Comparison of ENCODE assay signal across 10 cellular contexts in the genomic region with DNA sequence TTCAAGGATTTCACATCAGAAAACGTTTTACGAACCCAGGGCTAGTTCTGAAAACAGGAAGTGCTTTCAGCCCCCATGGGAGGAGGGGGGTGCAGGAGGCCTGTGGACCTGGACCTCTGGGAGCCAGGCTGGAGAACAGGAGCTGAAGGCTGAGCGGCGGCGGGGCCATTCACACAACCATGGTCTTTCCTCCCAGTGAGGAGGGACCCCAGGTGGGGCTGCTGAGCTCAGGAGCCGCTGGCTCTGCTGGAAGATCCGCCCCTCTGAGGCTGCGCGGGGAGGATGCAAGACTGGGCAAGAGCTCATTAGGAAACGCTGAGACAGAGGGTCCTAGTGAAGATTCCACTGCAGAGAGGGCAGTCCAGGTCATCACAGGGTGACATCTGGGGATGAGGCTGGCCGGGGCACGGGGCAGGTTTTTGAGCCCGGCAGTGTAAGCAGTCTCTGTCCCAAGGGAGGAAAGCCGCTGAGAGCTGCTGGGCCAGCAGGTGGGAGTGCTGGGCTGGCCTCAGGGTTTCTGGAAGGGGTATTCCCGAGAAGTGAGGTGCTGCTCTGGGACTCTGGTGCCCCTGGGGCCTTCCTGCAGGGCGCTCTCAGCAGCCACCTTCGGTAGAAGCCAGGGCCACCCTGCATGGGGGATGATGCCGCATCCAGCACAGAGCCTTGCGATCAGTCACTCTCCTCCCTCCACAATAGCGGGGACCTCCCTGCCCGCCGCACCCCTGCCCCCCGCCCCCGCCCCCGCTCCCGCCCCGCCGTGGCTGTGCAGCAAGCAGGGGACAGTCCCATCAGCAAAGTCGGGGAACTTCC. TPM values are rescaled to one million over a fixed set of nuclear protein-coding genes. Genes with fewer than 3 reads are reported as not detected.
A peak's percentile ranks its signal among the peaks of the same experiment; 100 is the strongest.
DNase-seq lines count a peak whose midpoint lies in the region; ATAC-seq, FAIRE-seq and TF ChIP-seq lines count a peak whose summit lies in the region.
"Had no signal": no experiment of that assay in that cellular context is flagged by ENCODE, and none has a peak within 500 bp of the region (broad histone marks: within the 10 kb centered on the region; RNA-seq: fewer than 3 reads in every experiment).

No MANE protein-coding gene starts in this region.

- peak in 2 of 3 donors; percentile 20 to 25 for DNase-seq in T-helper 17 cell
- DNase-seq in dorsolateral prefrontal cortex: no peak
- peak in 1 of 2 donors; percentile 31 for DNase-seq in uterus
- DNase-seq in SHP77 treated with DMSO at 0.1 percent for 48 hours (lab: John Stamatoyannopoulos, UW): no peak
- no peak for DNase-seq in kidney

- no peak for TF ChIP-seq POLR2A in uterus (IDR thresholded peaks at IDR 0.05)

- peak overlapping the region; percentile 99 for H3K27ac Mint-ChIP-seq in T-helper 17 cell

- peak; percentile 32 for ATAC-seq in HG02870 (IDR thresholded peaks at IDR 0.05; ENCODE audit: unreplicated experiment)
- ATAC-seq in T-helper 17 cell: peak; percentile 71

- intact Hi-C loops in dorsolateral prefrontal cortex (cut with DNase I): no loop called here
- intact Hi-C loops in uterus (cut with DNase I; ENCODE audit: low total_unique reads): no loop called here
- intact Hi-C loops in kidney (cut with DNase I): no loop called here

- H3K4me1 Mint-ChIP-seq in T-helper 17 cell: peaks cover 55% of the 10 kb centered on the region

- FAIRE-seq in kidney (lab: Jason Lieb, UNC): no peak
- FAIRE-seq: islet of Langerhans had no signal

- H3K27ac ChIP-seq in dorsolateral prefrontal cortex (peak overlapping the region in 3 of 59 donors; percentile 16 to 47 (median 26)), muscle layer of duodenum (ENCODE audit: low read length) (no peak overlapping the region), uterus (peak overlapping the region in 1 of 2 donors; percentile 29), kidney (ENCODE audit: low read depth in 2 of 2, low read length in 2 of 2) (no peak overlapping the region)
- H3K27ac ChIP-seq: KMS-11 had no signal

- no peak overlapping the region for H3K9ac ChIP-seq in kidney (ENCODE audit: low read length in 2 of 2)
- H3K9ac ChIP-seq: KMS-11 had no signal

- H3K9me3 ChIP-seq in T-helper 17 cell (ENCODE audit: control insufficient read depth, low read length, poor library complexity, severe bottlenecking): no peaks in the 10 kb centered on the region
- no peaks in the 10 kb centered on the region for H3K9me3 ChIP-seq in muscle layer of duodenum (ENCODE audit: control insufficient read depth in 1 of 2, low read length in 2 of 2)
- no peaks in the 10 kb centered on the region for H3K9me3 ChIP-seq in uterus
- no peaks in the 10 kb centered on the region for H3K9me3 ChIP-seq in kidney (ENCODE audit: control insufficient read depth in 1 of 2, low read length in 2 of 2)

- no peaks in the 10 kb centered on the region for H3K36me3 ChIP-seq in muscle layer of duodenum (ENCODE audit: control insufficient read depth in 1 of 2, insufficient read depth in 2 of 2, low read length in 2 of 2)
- no peaks in the 10 kb centered on the region for H3K36me3 ChIP-seq in uterus
- no peaks in the 10 kb centered on the region for H3K36me3 ChIP-seq in kidney (ENCODE audit: control insufficient read depth in 1 of 2, insufficient read depth in 2 of 2, low read length in 2 of 2)

- peak overlapping the region in 47 of 59 donors; percentile 5 to 55 (median 36) for H3K4me3 ChIP-seq in dorsolateral prefrontal cortex
- peak overlapping the region; percentile 30 to 47 for H3K4me3 ChIP-seq in muscle layer of duodenum (ENCODE audit: low read depth in 1 of 2, low read length in 2 of 2)
- peak overlapping the region; percentile 4 to 23 for H3K4me3 ChIP-seq in uterus
- peak overlapping the region in 1 of 2 donors; percentile 57 for H3K4me3 ChIP-seq in kidney (ENCODE audit: low read length in 2 of 2)

- TF ChIP-seq CTCF in GM12872 (IDR thresholded peaks at IDR 0.05; ENCODE audit: insufficient read depth, low read depth, low read length) (peak; percentile 38; the same call in 1 of the 3 replicates), dorsolateral prefrontal cortex (IDR thresholded peaks at IDR 0.05 in 54 of 56, conservative IDR thresholded peaks at IDR 0.05 in 2 of 56; ENCODE audit: low read depth in 1 of 56, partially characterized antibody in 56 of 56) (no peak), uterus (IDR thresholded peaks at IDR 0.05) (no peak), kidney (IDR thresholded peaks at IDR 0.05; ENCODE audit: borderline replicate concordance, extremely low read depth, insufficient read depth) (no peak)

- no peaks in the 10 kb centered on the region for H3K27me3 Mint-ChIP-seq in T-helper 17 cell

- H3K4me1 ChIP-seq in muscle layer of duodenum (ENCODE audit: control insufficient read depth in 1 of 2, insufficient read depth in 2 of 2, low read length in 2 of 2) (peaks cover 0 to 12% of the 10 kb centered on the region in 2 donors), uterus (peaks cover 0 to 9% of the 10 kb centered on the region in 2 donors), kidney (ENCODE audit: control insufficient read depth in 1 of 2, insufficient read depth in 1 of 2, low read depth in 1 of 2, low read length in 2 of 2) (peaks cover 0 to 7% of the 10 kb centered on the region in 2 donors)

- H3K36me3 Mint-ChIP-seq in T-helper 17 cell (ENCODE audit: low read depth): peaks cover 8% of the 10 kb centered on the region

- H3K27me3 ChIP-seq in dorsolateral prefrontal cortex (peaks cover 0 to 28% (median 0%) of the 10 kb centered on the region in 45 donors), muscle layer of duodenum (ENCODE audit: low read depth, low read length) (no peaks in the 10 kb centered on the region), uterus (no peaks in the 10 kb centered on the region)

- peak overlapping the region; percentile 89 for H3K4me3 Mint-ChIP-seq in T-helper 17 cell

RNA-seq across cellular contexts. Expression of a gene that starts 7.5 kb away (rescaled TPM):
- total RNA-seq in T-helper 17 cell: 10 to 100 TPM; 86.4 to 97.2 TPM
- 10 to 100 TPM in 4 of 120 experiments, 1 to 10 TPM in 116; 1.8 to 41.0 (median 5.0) TPM for total RNA-seq in dorsolateral prefrontal cortex
- 10 to 100 TPM in 1 of 4 donors, 1 to 10 TPM in 2, under 1 TPM in 1; 0.29 to 19.0 (median 8.2) TPM for total RNA-seq in uterus
- 11.7 TPM for total RNA-seq in kidney
- 4.3 TPM for polyA plus RNA-seq in kidney (ENCODE audit: insufficient read depth, low read depth, low replicate concordance)

RNA-seq across cellular contexts. Expression of a gene that starts 52.7 kb away (rescaled TPM):
- not detected for total RNA-seq in T-helper 17 cell
- total RNA-seq in dorsolateral prefrontal cortex: under 1 TPM in 15 of 120 experiments, not detected in 105; 0.32 to 0.98 (median 0.63) TPM
- total RNA-seq in uterus: 1 to 10 TPM in 1 of 4 donors, not detected in 3; 5.1 TPM
- total RNA-seq in kidney: 19.4 TPM
- polyA plus RNA-seq in kidney (ENCODE audit: insufficient read depth, low read depth, low replicate concordance): 44.4 TPM

RNA-seq across cellular contexts. Expression of a gene that starts 56.7 kb away (rescaled TPM):
- total RNA-seq in T-helper 17 cell (10 to 100 TPM; 58.6 to 75.9 TPM), dorsolateral prefrontal cortex (100 to 1,000 TPM in 3 of 120 experiments, 10 to 100 TPM in 117; 24.2 to 223 (median 40.0) TPM), uterus (10 to 100 TPM; 23.5 to 96.3 (median 33.4) TPM), kidney (47.4 TPM)
- 22.9 TPM for polyA plus RNA-seq in kidney (ENCODE audit: insufficient read depth, low read depth, low replicate concordance)

Comparison
In these comparisons a context has a peak if more than half of its experiments do, and no peak if none do; other contexts are left out.
1. DNase-seq: peak in T-helper 17 cell (2 of 3); none in dorsolateral prefrontal cortex (0 of 10), SHP77 treated with DMSO at 0.1 percent for 48 hours (single experiment) and kidney (single experiment).